ENCODE assay signal across 34 cellular contexts in genomic region chr2:22947741-22948140, GRCh38.
"Had no signal": no experiment of that assay in that cellular context is flagged by ENCODE, and none has a peak within 500 bp of the region (broad histone marks: within the 10 kb centered on the region; RNA-seq: fewer than 3 reads in every experiment).

No MANE protein-coding gene starts in this region.

- H3K9me3 ChIP-seq: adrenal gland, body of pancreas, esophagus squamous epithelium, gastroesophageal sphincter had no signal

- H3K36me3 Mint-ChIP-seq: activated CD4-positive, alpha-beta memory T cell treated with anti-CD3 and anti-CD28 coated beads for 36 hours; activated CD8-positive, alpha-beta memory T cell treated with anti-CD3 and anti-CD28 coated beads, Interleukin-2, amount 10 ng/mL, durations not matched to agents 7 days and 5 days; activated naive CD4-positive, alpha-beta T cell treated with anti-CD3 and anti-CD28 coated beads, Interleukin-2, amount 50 U/mL, for 24 hours; activated naive CD8-positive, alpha-beta T cell treated with anti-CD3 and anti-CD28 coated beads for 36 hours had no signal

- H3K27ac Mint-ChIP-seq: activated CD4-positive, alpha-beta memory T cell treated with anti-CD3 and anti-CD28 coated beads for 36 hours; activated CD4-positive, alpha-beta T cell treated with anti-CD3 and anti-CD28 coated beads for 36 hours; activated CD4-positive, alpha-beta T cell treated with anti-CD3 and anti-CD28 coated beads, Interleukin-2, amount 10 ng/mL, durations not matched to agents 24 days and 14 days; activated CD8-positive, alpha-beta memory T cell treated with anti-CD3 and anti-CD28 coated beads, Interleukin-2, amount 10 ng/mL, durations not matched to agents 7 days and 5 days; activated CD8-positive, alpha-beta T cell treated with anti-CD3 and anti-CD28 coated beads, Interleukin-2, amount 10 ng/mL, durations not matched to agents 7 days and 5 days; activated naive CD4-positive, alpha-beta T cell treated with anti-CD3 and anti-CD28 coated beads for 36 hours; activated naive CD4-positive, alpha-beta T cell treated with anti-CD3 and anti-CD28 coated beads, Interleukin-2, amount 50 U/mL, for 24 hours; activated naive CD8-positive, alpha-beta T cell treated with anti-CD3 and anti-CD28 coated beads for 36 hours; activated naive CD8-positive, alpha-beta T cell treated with anti-CD3 and anti-CD28 coated beads, Interleukin-2, amount 50 U/mL, for 24 hours; activated T-helper 1 cell treated with anti-CD3 and anti-CD28 coated beads, Interleukin-12 subunit alpha, Interleukin-12 subunit beta, Interleukin-2, Interleukin-4 antibody, amounts not matched to agents 30 ng/mL and 10 ng/mL and 1 ng/mL, durations not matched to agents 14 hours and 24 hours and 36 hours; activated T-helper 2 cell treated with anti-CD3 and anti-CD28 coated beads, Interferon-gamma antibody, Interleukin-2, Interleukin-4, amounts not matched to agents 10 μg/mL and 5 μg/mL and 100 μg/mL, durations not matched to agents 14 hours and 24 hours and 36 hours; effector memory CD8-positive, alpha-beta T cell; T-helper 17 cell; T-helper 2 cell treated with Interferon-gamma antibody and Interleukin-4, amounts not matched to agents 5 μg/mL and 100 μg/mL, for 36 hours had no signal

- H3K9me3 Mint-ChIP-seq: activated CD4-positive, alpha-beta memory T cell treated with anti-CD3 and anti-CD28 coated beads for 36 hours; activated CD4-positive, alpha-beta T cell treated with anti-CD3 and anti-CD28 coated beads, Interleukin-2, amount 10 ng/mL, durations not matched to agents 24 days and 14 days; activated naive CD4-positive, alpha-beta T cell treated with anti-CD3 and anti-CD28 coated beads for 36 hours; activated naive CD4-positive, alpha-beta T cell treated with anti-CD3 and anti-CD28 coated beads, Interleukin-2, amount 50 U/mL, for 24 hours; activated naive CD8-positive, alpha-beta T cell treated with anti-CD3 and anti-CD28 coated beads for 36 hours; activated naive CD8-positive, alpha-beta T cell treated with anti-CD3 and anti-CD28 coated beads, Interleukin-2, amount 50 U/mL, for 24 hours; activated T-helper 1 cell treated with anti-CD3 and anti-CD28 coated beads, Interleukin-12 subunit alpha, Interleukin-12 subunit beta, Interleukin-2, Interleukin-4 antibody, amounts not matched to agents 30 ng/mL and 10 ng/mL and 1 ng/mL, durations not matched to agents 14 hours and 24 hours and 36 hours; activated T-helper 2 cell treated with anti-CD3 and anti-CD28 coated beads, Interferon-gamma antibody, Interleukin-2, Interleukin-4, amounts not matched to agents 10 μg/mL and 5 μg/mL and 100 μg/mL, durations not matched to agents 14 hours and 24 hours and 36 hours; T-helper 2 cell treated with Interferon-gamma antibody and Interleukin-4, amounts not matched to agents 5 μg/mL and 100 μg/mL, for 36 hours had no signal

- ATAC-seq: activated CD4-positive, alpha-beta T cell treated with anti-CD3 and anti-CD28 coated beads for 36 hours; activated CD8-positive, alpha-beta memory T cell treated with anti-CD3 and anti-CD28 coated beads, Interleukin-2, amount 10 ng/mL, durations not matched to agents 7 days and 5 days; activated CD8-positive, alpha-beta T cell treated with anti-CD3 and anti-CD28 coated beads, Interleukin-2, amount 10 ng/mL, durations not matched to agents 7 days and 5 days; activated naive CD8-positive, alpha-beta T cell treated with anti-CD3 and anti-CD28 coated beads, Interleukin-2, amount 50 U/mL, for 24 hours; body of pancreas; effector memory CD8-positive, alpha-beta T cell; gastroesophageal sphincter; T-helper 17 cell had no signal

- H3K4me3 Mint-ChIP-seq: activated CD4-positive, alpha-beta memory T cell treated with anti-CD3 and anti-CD28 coated beads for 36 hours; activated CD4-positive, alpha-beta T cell treated with anti-CD3 and anti-CD28 coated beads for 36 hours; activated CD4-positive, alpha-beta T cell treated with anti-CD3 and anti-CD28 coated beads, Interleukin-2, amount 10 ng/mL, durations not matched to agents 24 days and 14 days; activated CD8-positive, alpha-beta memory T cell treated with anti-CD3 and anti-CD28 coated beads, Interleukin-2, amount 10 ng/mL, durations not matched to agents 7 days and 5 days; activated CD8-positive, alpha-beta T cell treated with anti-CD3 and anti-CD28 coated beads, Interleukin-2, amount 10 ng/mL, durations not matched to agents 7 days and 5 days; activated naive CD4-positive, alpha-beta T cell treated with anti-CD3 and anti-CD28 coated beads for 36 hours; activated naive CD4-positive, alpha-beta T cell treated with anti-CD3 and anti-CD28 coated beads, Interleukin-2, amount 50 U/mL, for 24 hours; activated naive CD8-positive, alpha-beta T cell treated with anti-CD3 and anti-CD28 coated beads for 36 hours; activated naive CD8-positive, alpha-beta T cell treated with anti-CD3 and anti-CD28 coated beads, Interleukin-2, amount 50 U/mL, for 24 hours; activated T-helper 1 cell treated with anti-CD3 and anti-CD28 coated beads, Interleukin-12 subunit alpha, Interleukin-12 subunit beta, Interleukin-2, Interleukin-4 antibody, amounts not matched to agents 30 ng/mL and 10 ng/mL and 1 ng/mL, durations not matched to agents 14 hours and 24 hours and 36 hours; effector memory CD8-positive, alpha-beta T cell; T-helper 17 cell; T-helper 2 cell treated with Interferon-gamma antibody and Interleukin-4, amounts not matched to agents 5 μg/mL and 100 μg/mL, for 36 hours had no signal

- H3K4me1 Mint-ChIP-seq: activated CD4-positive, alpha-beta T cell treated with anti-CD3 and anti-CD28 coated beads for 36 hours; activated CD4-positive, alpha-beta T cell treated with anti-CD3 and anti-CD28 coated beads, Interleukin-2, amount 10 ng/mL, durations not matched to agents 24 days and 14 days; activated CD8-positive, alpha-beta memory T cell treated with anti-CD3 and anti-CD28 coated beads, Interleukin-2, amount 10 ng/mL, durations not matched to agents 7 days and 5 days; activated naive CD4-positive, alpha-beta T cell treated with anti-CD3 and anti-CD28 coated beads, Interleukin-2, amount 50 U/mL, for 24 hours; activated naive CD8-positive, alpha-beta T cell treated with anti-CD3 and anti-CD28 coated beads for 36 hours; activated naive CD8-positive, alpha-beta T cell treated with anti-CD3 and anti-CD28 coated beads, Interleukin-2, amount 50 U/mL, for 24 hours; T-helper 17 cell had no signal

- DNase-seq: activated CD4-positive, alpha-beta memory T cell treated with anti-CD3 and anti-CD28 coated beads for 36 hours; activated CD4-positive, alpha-beta T cell treated with anti-CD3 and anti-CD28 coated beads for 36 hours; activated CD4-positive, alpha-beta T cell treated with anti-CD3 and anti-CD28 coated beads, Interleukin-2, amount 10 ng/mL, durations not matched to agents 24 days and 14 days; activated CD4-positive, CD25-positive, alpha-beta regulatory T cell; activated CD4-positive, CD25-positive, alpha-beta regulatory T cell treated with anti-CD3 and anti-CD28 coated beads, Interleukin-2, amount 50 U/mL, for 72 hours; activated CD8-positive, alpha-beta memory T cell treated with anti-CD3 and anti-CD28 coated beads, Interleukin-2, amount 10 ng/mL, durations not matched to agents 7 days and 5 days; activated CD8-positive, alpha-beta memory T cell treated with anti-CD3 and anti-CD28 coated beads, Interleukin-2, amount 50 U/mL, for 4 hours; activated CD8-positive, alpha-beta T cell treated with anti-CD3 and anti-CD28 coated beads, Interleukin-2, amount 10 ng/mL, durations not matched to agents 7 days and 5 days; activated effector memory CD4-positive, alpha-beta T cell treated with anti-CD3 and anti-CD28 coated beads, Interleukin-2, amount 50 U/mL, for 16 hours; activated naive CD4-positive, alpha-beta T cell treated with anti-CD3 and anti-CD28 coated beads for 36 hours; activated naive CD8-positive, alpha-beta T cell treated with anti-CD3 and anti-CD28 coated beads for 36 hours; activated naive CD8-positive, alpha-beta T cell treated with anti-CD3 and anti-CD28 coated beads, Interleukin-2, amount 50 U/mL, for 24 hours; activated T-cell treated with anti-CD3 and anti-CD28 coated beads, Interleukin-2, amount 50 U/mL, for 1 hour; activated T-cell treated with anti-CD3 and anti-CD28 coated beads, Interleukin-2, amount 50 U/mL, for 48 hours; adrenal gland; amygdala; aorta; body of pancreas; caudate nucleus; cortex of kidney; dermis blood vessel endothelial cell; effector CD4-positive, alpha-beta T cell; effector memory CD8-positive, alpha-beta T cell; erythroblast; esophagus squamous epithelium; foreskin melanocyte; T-helper 1 cell; T-helper 17 cell; T1000 had no signal

- H3K27ac ChIP-seq: adrenal gland, body of pancreas, esophagus squamous epithelium, gastroesophageal sphincter had no signal

- H3K27me3 ChIP-seq: adrenal gland, body of pancreas, esophagus squamous epithelium, gastroesophageal sphincter had no signal

- H3K4me3 ChIP-seq: adrenal gland, body of pancreas, esophagus squamous epithelium, gastroesophageal sphincter had no signal

- H3K36me3 ChIP-seq: adrenal gland, esophagus squamous epithelium, gastroesophageal sphincter had no signal

- H3K27me3 Mint-ChIP-seq: activated CD4-positive, alpha-beta memory T cell treated with anti-CD3 and anti-CD28 coated beads for 36 hours; activated CD4-positive, alpha-beta T cell treated with anti-CD3 and anti-CD28 coated beads for 36 hours; activated CD4-positive, alpha-beta T cell treated with anti-CD3 and anti-CD28 coated beads, Interleukin-2, amount 10 ng/mL, durations not matched to agents 24 days and 14 days; activated CD8-positive, alpha-beta memory T cell treated with anti-CD3 and anti-CD28 coated beads, Interleukin-2, amount 10 ng/mL, durations not matched to agents 7 days and 5 days; activated naive CD8-positive, alpha-beta T cell treated with anti-CD3 and anti-CD28 coated beads, Interleukin-2, amount 50 U/mL, for 24 hours; effector memory CD8-positive, alpha-beta T cell; T-helper 17 cell had no signal

- H3K4me1 ChIP-seq: adrenal gland, body of pancreas, esophagus squamous epithelium, gastroesophageal sphincter had no signal
